ENCODE assay signal across 1 cellular context in the genomic region with DNA sequence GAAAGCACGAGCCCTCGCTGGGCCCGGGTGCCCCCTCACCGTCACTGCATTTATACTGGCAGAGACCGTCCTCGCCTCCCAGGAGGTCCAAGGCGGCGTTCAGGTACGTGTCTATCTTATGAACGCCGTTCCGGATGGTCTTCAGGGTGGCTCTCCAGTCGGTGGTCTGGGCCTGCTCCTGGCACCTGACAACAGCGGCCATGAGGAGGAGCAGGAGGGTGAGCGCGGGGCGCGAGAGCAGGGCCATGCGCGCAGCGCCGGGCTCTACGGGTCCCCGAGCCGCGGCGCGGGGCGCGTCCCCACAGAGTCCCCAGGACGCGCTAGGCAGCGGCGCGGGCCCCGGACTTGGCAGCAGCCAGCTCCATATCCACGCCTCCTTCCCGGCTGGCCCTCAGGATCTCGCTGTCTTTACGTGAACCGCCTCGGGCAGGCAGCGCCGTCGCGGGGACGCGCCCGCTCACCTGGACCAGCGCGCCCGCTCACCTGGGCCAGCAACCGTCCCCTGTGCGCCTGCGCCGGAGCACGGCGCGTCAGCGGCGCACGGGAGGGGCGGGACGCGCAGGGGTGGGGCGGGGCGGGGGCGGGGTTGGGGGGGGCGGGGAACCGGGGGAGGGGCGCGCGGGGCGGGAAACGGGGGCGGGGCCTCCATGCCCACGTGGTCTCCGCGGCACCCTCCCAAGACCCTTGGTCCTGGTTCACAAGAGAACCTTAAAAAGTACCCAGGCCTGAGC.
TF ChIP-seq lines count a peak whose summit lies in the region.

Gene PLA2G12A, minus strand, starts transcription at position 508 of the 731 bp plus-strand sequence. Its CDS starts 261 bp downstream, at position 247.

TF ChIP-seq in A549, 52 proteins besides CTCF, POLR2A, EP300 and RAD21 (continued from another document):
- TF ChIP-seq, protein P1, sequence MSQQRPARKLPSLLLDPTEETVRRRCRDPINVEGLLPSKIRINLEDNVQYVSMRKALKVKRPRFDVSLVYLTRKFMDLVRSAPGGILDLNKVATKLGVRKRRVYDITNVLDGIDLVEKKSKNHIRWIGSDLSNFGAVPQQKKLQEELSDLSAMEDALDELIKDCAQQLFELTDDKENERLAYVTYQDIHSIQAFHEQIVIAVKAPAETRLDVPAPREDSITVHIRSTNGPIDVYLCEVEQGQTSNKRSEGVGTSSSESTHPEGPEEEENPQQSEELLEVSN (IDR thresholded peaks at IDR 0.05; ENCODE audit: borderline replicate concordance, low read depth): no peak
- no peak for TF ChIP-seq SMC3 (IDR thresholded peaks at IDR 0.05)
- TF ChIP-seq HDAC2 (IDR thresholded peaks at IDR 0.05): no peak
- peak in 1 of 2 experiments; percentile 29; a peak in 1 of 5 replicates for TF ChIP-seq JUN (IDR thresholded peaks at IDR 0.05)
- 0 out of 2 replicates have a peak, but pooled peaks have one; percentile 24 for TF ChIP-seq PHF8 (IDR thresholded peaks at IDR 0.05; ENCODE audit: borderline replicate concordance, low read depth)
- no peak for TF ChIP-seq RCOR1 (IDR thresholded peaks at IDR 0.05; ENCODE audit: low read depth, low read length)
- no peak for TF ChIP-seq ZC3H11A (IDR thresholded peaks at IDR 0.05)
- peak; percentile 42; the same call in 1 of the 2 replicates for TF ChIP-seq MAX (IDR thresholded peaks at IDR 0.05)
- TF ChIP-seq HOXA7 (CRISPR knock-in tag; IDR thresholded peaks at IDR 0.05): no peak
- no peak for TF ChIP-seq MAZ (IDR thresholded peaks at IDR 0.05; ENCODE audit: borderline replicate concordance, low read depth, low read length)
TF ChIP-seq in A549: peak in this region for 3.
